ENCODE assay signal across 13 cellular contexts in the genomic region with DNA sequence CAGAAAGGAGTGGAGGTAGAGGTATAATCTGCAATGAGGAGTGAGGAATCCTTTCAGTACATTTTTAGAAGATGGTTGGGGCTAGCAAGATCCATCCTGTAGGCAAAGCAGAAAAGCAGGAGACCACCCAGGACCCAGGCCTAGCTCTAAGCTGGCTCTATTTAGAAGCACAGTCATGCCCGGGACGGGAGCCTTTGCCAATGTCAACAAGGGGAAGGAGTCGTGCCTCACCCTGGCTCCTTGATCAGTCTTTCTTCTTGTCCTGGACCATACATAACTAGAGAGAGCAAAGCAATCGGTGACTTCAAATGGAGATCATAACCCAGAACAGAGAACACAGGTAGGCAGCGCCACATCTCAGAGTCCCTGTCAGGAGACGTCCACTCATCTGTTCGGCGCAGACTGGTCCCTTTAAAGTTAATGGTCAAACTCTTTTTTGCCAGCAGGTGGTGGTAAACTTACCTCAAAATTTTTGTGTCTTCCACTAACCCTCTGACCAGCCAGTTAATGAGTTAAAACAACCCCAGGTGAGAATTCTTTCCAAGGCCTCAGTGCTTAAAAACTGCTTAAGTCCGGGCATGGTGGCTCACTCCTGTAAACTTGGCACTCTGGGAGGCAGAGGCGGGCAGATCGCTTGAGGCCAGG. TPM values are rescaled to one million over a fixed set of nuclear protein-coding genes. Genes with fewer than 3 reads are reported as not detected.
A peak's percentile ranks its signal among the peaks of the same experiment; 100 is the strongest.
DNase-seq lines count a peak whose midpoint lies in the region; FAIRE-seq and TF ChIP-seq lines count a peak whose summit lies in the region.
"Had no signal": no experiment of that assay in that cellular context is flagged by ENCODE, and none has a peak within 500 bp of the region (broad histone marks: within the 10 kb centered on the region; RNA-seq: fewer than 3 reads in every experiment).

No MANE protein-coding gene starts in this region.

- no peak for TF ChIP-seq CTCF in bronchial epithelial cell (IDR thresholded peaks at IDR 0.05; ENCODE audit: insufficient read depth, low read length, severe bottlenecking)
- TF ChIP-seq CTCF in retinal pigment epithelial cell (conservative IDR thresholded peaks at IDR 0.05; ENCODE audit: low read depth, low read length), result peak; percentile 3

- no peak for FAIRE-seq in bronchial epithelial cell (lab: Jason Lieb, UNC)
- no peak for FAIRE-seq in frontal cortex (lab: Jason Lieb, UNC)
- FAIRE-seq: GM19239 had no signal

- no peaks in the 10 kb centered on the region for H3K27me3 ChIP-seq in bronchial epithelial cell (ENCODE audit: control insufficient read depth, insufficient read depth, low read length)

- H3K36me3 ChIP-seq in bronchial epithelial cell (ENCODE audit: control insufficient read depth, insufficient read depth, low read length), result no peaks in the 10 kb centered on the region

- DNase-seq in NCI-H82 (lab: John Stamatoyannopoulos, UW) (peak; percentile 9), NCI-H82 treated with DMSO at 0.1 percent for 48 hours (lab: John Stamatoyannopoulos, UW; ENCODE audit: unreplicated experiment) (no peak), NAMALWA (ENCODE audit: low spot score) (peak; percentile 15), bronchial epithelial cell (ENCODE audit: low read depth) (peak; percentile 17), retinal pigment epithelial cell (ENCODE audit: low read depth) (no peak), NCI-H2171 (lab: John Stamatoyannopoulos, UW) (no peak), frontal cortex (ENCODE audit: low spot score in 2 of 2) (no peak)
- no peak for DNase-seq in activated CD4-positive, CD25-positive, alpha-beta regulatory T cell treated with anti-CD3 and anti-CD28 coated beads, Interleukin-2, amount 50 U/mL, for 72 hours
- DNase-seq: activated CD4-positive, alpha-beta T cell treated with anti-CD3 and anti-CD28 coated beads, Interleukin-2, amount 50 U/mL, for 1 hour; activated gamma-delta T cell treated with Interleukin-2 at 50 U/mL for 16 hours; kidney glomerular epithelial cell; NCI-H146 had no signal

- no peak overlapping the region for H3K4me3 ChIP-seq in bronchial epithelial cell (ENCODE audit: low read depth, low read length)
- H3K4me3 ChIP-seq in retinal pigment epithelial cell (ENCODE audit: low read length), result no peak overlapping the region

RNA-seq across cellular contexts. Expression of a gene that starts 8.0 kb away (rescaled TPM):
- total RNA-seq in bronchial epithelial cell, result not detected in 2 replicates
- 2.9 TPM for total RNA-seq in frontal cortex

Comparison
In these comparisons a context has a peak if more than half of its experiments do, and no peak if none do; other contexts are left out.
1. DNase-seq: peak in NCI-H82 (single experiment), NAMALWA (single experiment) and bronchial epithelial cell (single experiment); none in NCI-H82 treated with DMSO at 0.1 percent for 48 hours (single experiment), retinal pigment epithelial cell (single experiment), NCI-H2171 (single experiment), frontal cortex (0 of 2) and activated CD4-positive, CD25-positive, alpha-beta regulatory T cell treated with anti-CD3 and anti-CD28 coated beads, Interleukin-2, amount 50 U/mL, for 72 hours (single experiment).